In the genomic region with DNA sequence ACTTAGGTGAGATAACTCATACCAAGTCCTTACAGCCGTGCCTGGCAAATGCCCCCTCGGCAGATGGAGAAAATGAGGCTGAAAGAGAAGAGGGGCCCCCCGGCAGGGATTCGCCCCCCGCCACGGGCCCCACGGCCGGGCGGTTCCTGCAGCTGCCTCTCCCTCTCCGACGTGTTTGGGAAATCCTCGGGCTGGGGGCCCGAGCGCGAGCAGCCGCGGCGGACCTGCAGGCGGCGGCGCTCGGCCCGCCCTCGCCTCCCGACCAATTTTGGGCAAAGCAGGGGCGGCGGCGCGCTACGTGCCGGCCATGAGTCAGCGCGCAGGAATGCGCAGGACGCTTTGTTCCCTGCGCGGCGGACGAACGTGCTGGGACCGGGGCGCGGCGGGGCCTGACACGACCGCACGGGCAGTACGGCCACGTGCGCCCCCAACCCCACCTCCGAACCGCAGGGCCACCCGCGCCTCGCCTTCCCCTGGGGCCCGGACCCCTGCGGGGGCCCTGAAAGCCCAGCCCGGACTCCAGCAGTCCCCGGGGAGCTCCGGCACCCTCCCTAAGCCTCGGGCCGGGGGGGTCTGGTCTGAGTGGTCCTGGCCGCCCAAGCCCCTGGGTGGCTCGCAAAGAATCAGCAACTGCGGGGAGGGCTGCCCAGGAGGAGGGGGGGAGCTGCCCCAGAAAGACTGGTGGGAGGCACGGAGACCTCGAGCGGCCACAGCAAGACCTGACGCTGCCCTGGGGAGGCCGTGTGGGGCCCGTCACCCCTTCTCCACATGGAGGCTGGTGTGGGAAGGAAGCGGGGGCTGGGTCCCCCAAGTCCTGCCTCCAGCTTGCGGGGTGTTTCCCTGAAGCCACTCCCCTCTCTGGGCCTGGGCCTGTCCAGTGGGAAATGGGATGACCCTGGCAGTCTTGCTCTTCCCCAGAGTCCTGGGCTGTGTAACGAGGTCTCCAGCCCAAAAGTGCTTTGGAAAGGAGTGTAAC, we compare ENCODE assay signal across 8 cellular contexts. TPM values are rescaled to one million over a fixed set of nuclear protein-coding genes. Genes with fewer than 3 reads are reported as not detected.
DNase-seq lines count a peak whose midpoint lies in the region; ATAC-seq, FAIRE-seq and TF ChIP-seq lines count a peak whose summit lies in the region.

No MANE protein-coding gene starts in this region.

- H3K9ac ChIP-seq in HepG2 (ENCODE audit: insufficient read depth, low read depth, low read length): no peak overlapping the region

- intact Hi-C loops in HepG2 (cut with micrococcal nuclease; ENCODE audit: unreplicated experiment): no loop called here

- no peak overlapping the region for H3K4me3 ChIP-seq in HepG2 (replicated peaks in 1 of 3; ENCODE audit: insufficient read depth in 1 of 3, low read depth in 2 of 3, low read length in 3 of 3)

- in situ Hi-C loops in HepG2 (cut with HindIII; ENCODE audit: extremely low pct_ligation_motif_present, low pct_unique_long_range_greater_than_20kb): no loop called here

- H2AFZ ChIP-seq in HepG2 (ENCODE audit: low read length): no peak overlapping the region

- no peaks in the 10 kb centered on the region for H3K36me3 ChIP-seq in HepG2 (replicated peaks in 1 of 2; ENCODE audit: control insufficient read depth in 1 of 2, insufficient read depth in 2 of 2, low read length in 2 of 2)

- no peak for TF ChIP-seq EP300 in HepG2 (IDR thresholded peaks at IDR 0.05; ENCODE audit: low read depth in 2 of 2, low read length in 2 of 2)
- TF ChIP-seq EP300 in HepG2 (CRISPR knock-in tag; IDR thresholded peaks at IDR 0.05; ENCODE audit: borderline replicate concordance): no peak

- POLR2A ChIA-PET in RWPE1 (lab: Yijun Ruan, JAX; ENCODE audit: low non-redundant PET): no interaction called here
- POLR2A ChIA-PET in HepG2 (lab: Yijun Ruan, JAX): no interaction called here

- DNase-seq in AG08396 (ENCODE audit: low spot score): peak; percentile 93
- peak; percentile 82 for DNase-seq in H54 (ENCODE audit: insufficient read length, low spot score)
- DNase-seq in RWPE1 (ENCODE audit: low spot score): peak; percentile 75
- peak; percentile 26 for DNase-seq in HepG2 (ENCODE audit: low spot score)
- DNase-seq in stimulated activated CD8-positive, alpha-beta memory T cell treated with anti-CD3 and anti-CD28 coated beads, Interleukin-4, amount 100 ng/mL, for 24 hours (ENCODE audit: low read depth): peak; percentile 40
- DNase-seq in NCI-H2196 treated with DMSO at 0.1 percent for 48 hours (lab: John Stamatoyannopoulos, UW; ENCODE audit: unreplicated experiment): no peak
- DNase-seq in medulla oblongata (ENCODE audit: extremely low spot score): no peak

- H3K4me1 ChIP-seq in HepG2 (ENCODE audit: insufficient read depth, low read length): no peaks in the 10 kb centered on the region

- TF ChIP-seq POLR2A in H54 (IDR thresholded peaks at IDR 0.05; ENCODE audit: low read depth, low read length) (peak; percentile 30; the same call in 1 of the 2 replicates), HepG2 (IDR thresholded peaks at IDR 0.05; ENCODE audit: insufficient read depth in 1 of 2, low read depth in 2 of 2, low read length in 2 of 2) (no peak)

- peak; percentile 45 for ATAC-seq in HepG2

- WGBS in HepG2 (ENCODE audit: low lambda C conversion rate): 46% methylated on average over 7 of the region's 74 CpGs

- TF ChIP-seq RAD21 in HepG2 (CRISPR knock-in tag; IDR thresholded peaks at IDR 0.05): no peak

- BruUV-seq in HepG2 (replicated peaks; lab: Mats Ljungman, UMichigan): no TSS peak

- CTCF ChIA-PET in RWPE1 (lab: Yijun Ruan, JAX) (interaction anchor here (1.2 kb wide), 1 partner anchor 63 kb away, joined by 3 read pairs; no protein-coding TSS in a partner anchor), HepG2 (lab: Yijun Ruan, JAX; ENCODE audit: low intra/inter-chr PET ratio, low total read pairs) (no interaction called here)

- TF ChIP-seq CTCF in RWPE1 (conservative IDR thresholded peaks at IDR 0.05; ENCODE audit: low read depth): no peak
- TF ChIP-seq CTCF in HepG2 (CRISPR knock-in tag; IDR thresholded peaks at IDR 0.05): no peak

- FAIRE-seq in H54 (lab: Jason Lieb, UNC) (no peak), HepG2 (lab: Jason Lieb, UNC) (no peak)

- peaks cover 0 to 7% of the 10 kb centered on the region in 2 experiments; a peak in 2 of 5 replicates for H3K27me3 ChIP-seq in HepG2 (ENCODE audit: control insufficient read depth in 1 of 2, insufficient read depth in 2 of 2, low read length in 2 of 2)

- no peaks in the 10 kb centered on the region for H4K20me1 ChIP-seq in HepG2 (ENCODE audit: insufficient read depth, low read length)

- H3K9me3 ChIP-seq in HepG2 (ENCODE audit: low read length): no peaks in the 10 kb centered on the region

- H3K4me2 ChIP-seq in HepG2 (ENCODE audit: low read depth, low read length): peak overlapping the region; percentile 23; the same call in 1 of the 2 replicates

- H3K27ac ChIP-seq in RWPE1 (peak overlapping the region; percentile 93), cingulate gyrus (ENCODE audit: low read depth, low read length) (peak overlapping the region; percentile 75), HepG2 (ENCODE audit: extremely low read length, insufficient read depth, low read length) (no peak overlapping the region)

- H3K79me2 ChIP-seq in HepG2 (ENCODE audit: insufficient read depth, low read length): no peaks in the 10 kb centered on the region

TF ChIP-seq in HepG2, 621 proteins besides CTCF, POLR2A, EP300 and RAD21 (continues in another document):
- TF ChIP-seq JDP2 (CRISPR knock-in tag; IDR thresholded peaks at IDR 0.05; ENCODE audit: borderline replicate concordance): no peak
- peak; percentile 85 for TF ChIP-seq JUND (CRISPR knock-in tag; IDR thresholded peaks at IDR 0.05)
- no peak for TF ChIP-seq NR2C2 (CRISPR knock-in tag; IDR thresholded peaks at IDR 0.05; ENCODE audit: borderline replicate concordance)
- TF ChIP-seq, protein P1, sequence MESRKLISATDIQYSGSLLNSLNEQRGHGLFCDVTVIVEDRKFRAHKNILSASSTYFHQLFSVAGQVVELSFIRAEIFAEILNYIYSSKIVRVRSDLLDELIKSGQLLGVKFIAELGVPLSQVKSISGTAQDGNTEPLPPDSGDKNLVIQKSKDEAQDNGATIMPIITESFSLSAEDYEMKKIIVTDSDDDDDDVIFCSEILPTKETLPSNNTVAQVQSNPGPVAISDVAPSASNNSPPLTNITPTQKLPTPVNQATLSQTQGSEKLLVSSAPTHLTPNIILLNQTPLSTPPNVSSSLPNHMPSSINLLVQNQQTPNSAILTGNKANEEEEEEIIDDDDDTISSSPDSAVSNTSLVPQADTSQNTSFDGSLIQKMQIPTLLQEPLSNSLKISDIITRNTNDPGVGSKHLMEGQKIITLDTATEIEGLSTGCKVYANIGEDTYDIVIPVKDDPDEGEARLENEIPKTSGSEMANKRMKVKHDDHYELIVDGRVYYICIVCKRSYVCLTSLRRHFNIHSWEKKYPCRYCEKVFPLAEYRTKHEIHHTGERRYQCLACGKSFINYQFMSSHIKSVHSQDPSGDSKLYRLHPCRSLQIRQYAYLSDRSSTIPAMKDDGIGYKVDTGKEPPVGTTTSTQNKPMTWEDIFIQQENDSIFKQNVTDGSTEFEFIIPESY (CRISPR knock-in tag; IDR thresholded peaks at IDR 0.05): no peak
- peak; percentile 51; the same call in 1 of the 2 replicates for TF ChIP-seq BHLHE40 (IDR thresholded peaks at IDR 0.05; ENCODE audit: low read length)
- TF ChIP-seq JUNB (CRISPR knock-in tag; IDR thresholded peaks at IDR 0.05; ENCODE audit: borderline replicate concordance): peak; percentile 75; the same call in 1 of the 2 replicates
- TF ChIP-seq HOXA3 (CRISPR knock-in tag; IDR thresholded peaks at IDR 0.05): 0 out of 2 replicates have a peak, but pooled peaks have one; percentile 26
- TF ChIP-seq LCORL (IDR thresholded peaks at IDR 0.05): no peak
- TF ChIP-seq LCORL (CRISPR knock-in tag; IDR thresholded peaks at IDR 0.05): peak; percentile 31; the same call in 1 of the 2 replicates

RNA-seq across cellular contexts. Expression of a gene that starts 11.9 kb away (rescaled TPM):
- not detected in 2 replicates for total RNA-seq in HepG2 (2016; rRNA removed; fragmentation: Illumina TruSeq; extraction: Trizol)
- total RNA-seq in HepG2 (2016; cell fraction: cytosol; rRNA removed; fragmentation: Illumina TruSeq; extraction: Trizol; ENCODE audit: low read depth): not detected in 2 replicates
- total RNA-seq in HepG2 (2016; cell fraction: insoluble cytoplasmic fraction; rRNA removed; fragmentation: Illumina TruSeq; extraction: Trizol): not detected in 2 replicates
- not detected in 2 replicates for total RNA-seq in HepG2 (2016; cell fraction: membrane; rRNA removed; fragmentation: Illumina TruSeq; extraction: Trizol)
- not detected in 2 replicates for total RNA-seq in HepG2 (2016; cell fraction: nucleus; rRNA removed; fragmentation: Illumina TruSeq; extraction: Trizol)
- polyA plus RNA-seq in HepG2 (2011; rRNA removed): not detected in 2 replicates
- not detected in 2 replicates for polyA plus RNA-seq in HepG2 (2011; cell fraction: cytosol; rRNA removed)
- polyA plus RNA-seq in HepG2 (2011; cell fraction: nucleus; rRNA removed): not detected in 2 replicates
- not detected in 2 replicates for polyA plus RNA-seq in HepG2 (2012)
- polyA plus RNA-seq in HepG2 (2016; cell fraction: cytosol; fragmentation: Illumina TruSeq; extraction: Trizol; ENCODE audit: low read depth): not detected in 2 replicates
- not detected in 2 replicates for polyA plus RNA-seq in HepG2 (2016; cell fraction: insoluble cytoplasmic fraction; fragmentation: Illumina TruSeq; extraction: Trizol; ENCODE audit: low read depth)
- polyA plus RNA-seq in HepG2 (2016; cell fraction: membrane; fragmentation: Illumina TruSeq; extraction: Trizol; ENCODE audit: low read depth): not detected in 2 replicates
- not detected in 2 replicates for polyA plus RNA-seq in HepG2 (2016; cell fraction: nucleus; fragmentation: Illumina TruSeq; extraction: Trizol; ENCODE audit: insufficient read depth, low read depth)
- polyA minus RNA-seq in HepG2 (2011; rRNA and poly(A)+ RNA removed; ENCODE audit: low replicate concordance): 1.1 TPM in 1 of 2 replicates, not detected in the other
- polyA minus RNA-seq in HepG2 (2011; cell fraction: cytosol; rRNA and poly(A)+ RNA removed): not detected in 2 replicates
- polyA minus RNA-seq in HepG2 (2011; cell fraction: nucleus; rRNA and poly(A)+ RNA removed): not detected in 2 replicates

Comparison
In these comparisons a context has a peak if more than half of its experiments do, and no peak if none do; other contexts are left out.
1. DNase-seq: peak in AG08396 (single experiment), H54 (single experiment), RWPE1 (single experiment), HepG2 (single experiment) and stimulated activated CD8-positive, alpha-beta memory T cell treated with anti-CD3 and anti-CD28 coated beads, Interleukin-4, amount 100 ng/mL, for 24 hours (single experiment); none in NCI-H2196 treated with DMSO at 0.1 percent for 48 hours (single experiment) and medulla oblongata (single experiment).